ENCODE assay signal across 9 cellular contexts in genomic region chr1:161168906-161169305, GRCh38.
"Had no signal": no experiment of that assay in that cellular context is flagged by ENCODE, and none has a peak within 500 bp of the region (broad histone marks: within the 10 kb centered on the region; RNA-seq: fewer than 3 reads in every experiment).

No MANE protein-coding gene starts in this region.

- H3K27me3 Mint-ChIP-seq: naive thymus-derived CD8-positive, alpha-beta T cell had no signal

- H3K9me3 ChIP-seq: esophagus muscularis mucosa, stomach, thoracic aorta had no signal

- H3K4me3 ChIP-seq: esophagus muscularis mucosa, stomach, thoracic aorta had no signal

- H3K27me3 ChIP-seq: stomach had no signal

- H3K9me3 Mint-ChIP-seq: naive thymus-derived CD8-positive, alpha-beta T cell had no signal

- H3K27ac ChIP-seq: thoracic aorta had no signal

- DNase-seq: activated CD4-positive, alpha-beta T cell treated with anti-CD3 and anti-CD28 coated beads, Interleukin-2, amount 50 U/mL, for 1 hour; activated naive CD4-positive, alpha-beta T cell treated with Interleukin-2 at 50 U/mL for 16 hours; amygdala; mammary epithelial cell; naive thymus-derived CD8-positive, alpha-beta T cell; stimulated activated CD4-positive, alpha-beta T cell treated with anti-CD3 and anti-CD28 coated beads, Interleukin-2, amount 100 ng/mL, for 48 hours; stomach had no signal
